8 cellular contexts compared by ENCODE assay signal in genomic region chrX:49039598-49040375, GRCh38. TPM values are rescaled to one million over a fixed set of nuclear protein-coding genes. Genes with fewer than 3 reads are reported as not detected.
DNase-seq lines count a peak whose midpoint lies in the region; ATAC-seq and TF ChIP-seq lines count a peak whose summit lies in the region.

No MANE protein-coding gene starts in this region.

- H3K27ac ChIP-seq in spleen, result peak overlapping the region in 7 of 8 donors; percentile 58 to 99 (median 97)

- no peak overlapping the region for H3K4me3 Mint-ChIP-seq in central memory CD8-positive, alpha-beta T cell

- H3K36me3 Mint-ChIP-seq in central memory CD8-positive, alpha-beta T cell (ENCODE audit: insufficient read depth), result peaks cover 33% of the 10 kb centered on the region

- H3K4me1 Mint-ChIP-seq in central memory CD8-positive, alpha-beta T cell, result peaks cover 29% of the 10 kb centered on the region

- DNase-seq in EL (peak; percentile 94), NAMALWA (ENCODE audit: low spot score) (peak; percentile 40), UCSD-AML1 (lab: John Stamatoyannopoulos, UW; ENCODE audit: unreplicated experiment) (peak; percentile 87), islet precursor cell (peak; percentile 98), spleen (peak; percentile 86)
- no peak for DNase-seq in central memory CD8-positive, alpha-beta T cell (ENCODE audit: low spot score in 2 of 2)

- H3K4me3 ChIP-seq in spleen, result peak overlapping the region in 5 of 8 donors; percentile 9 to 83 (median 57)

- H3K27me3 Mint-ChIP-seq in central memory CD8-positive, alpha-beta T cell, result no peaks in the 10 kb centered on the region

- peak overlapping the region; percentile 68 for H3K27ac Mint-ChIP-seq in central memory CD8-positive, alpha-beta T cell (ENCODE audit: low read depth)

- H3K9me3 Mint-ChIP-seq in central memory CD8-positive, alpha-beta T cell, result no peaks in the 10 kb centered on the region

- H3K9me3 ChIP-seq in spleen, result no peaks in the 10 kb centered on the region

- no peak for TF ChIP-seq CTCF in spleen (IDR thresholded peaks at IDR 0.05 in 8 of 11, conservative IDR thresholded peaks at IDR 0.05 in 3 of 11)

- peaks cover 0 to 49% (median 24%) of the 10 kb centered on the region in 6 donors for H3K36me3 ChIP-seq in spleen

- H3K27me3 ChIP-seq in spleen (replicated peaks in 1 of 7), result no peaks in the 10 kb centered on the region

- intact Hi-C loops in spleen (cut with DNase I; ENCODE audit: low total_unique reads), result no loop called here

- WGBS in spleen, 5 donors, result 0 to 16% (median 11%) methylated on average over 3 to 9 of the region's 9 CpGs

- no peak for TF ChIP-seq POLR2A in spleen (IDR thresholded peaks at IDR 0.05)

- H3K4me1 ChIP-seq in spleen, result peaks cover 0 to 48% (median 25%) of the 10 kb centered on the region in 6 donors

- ATAC-seq in central memory CD8-positive, alpha-beta T cell (replicated peaks; ENCODE audit: extremely low read depth, poor library complexity, severe bottlenecking), result no peak
- no peak for ATAC-seq in GM18519 (IDR thresholded peaks at IDR 0.05; ENCODE audit: low FRiP score, unreplicated experiment)
- no peak for ATAC-seq in HG03139 (IDR thresholded peaks at IDR 0.05; ENCODE audit: unreplicated experiment)

RNA-seq across cellular contexts. Expression of gene TFE3, which starts 3.4 kb away (rescaled TPM):
- 10 to 100 TPM; 47.1 to 79.1 (median 64.9) TPM for total RNA-seq in spleen
- polyA plus RNA-seq in spleen, result 10 to 100 TPM; 16.0 to 35.8 (median 18.7) TPM

RNA-seq across cellular contexts. Expression of gene CCDC120, which starts 19.0 kb away (rescaled TPM):
- 1 to 10 TPM; 4.8 to 8.6 (median 7.1) TPM for total RNA-seq in spleen
- 1 to 10 TPM; 1.1 to 2.5 (median 1.4) TPM for polyA plus RNA-seq in spleen

RNA-seq across cellular contexts. Expression of gene PRAF2, which starts 34.0 kb away (rescaled TPM):
- total RNA-seq in spleen, result 10 to 100 TPM; 15.4 to 23.7 (median 18.9) TPM
- polyA plus RNA-seq in spleen, result 10 to 100 TPM; 15.9 to 17.9 (median 16.0) TPM

RNA-seq across cellular contexts. Expression of gene GRIPAP1, which starts 37.7 kb away (rescaled TPM):
- total RNA-seq in spleen, result 10 to 100 TPM; 48.0 to 93.6 (median 72.6) TPM
- polyA plus RNA-seq in spleen, result 10 to 100 TPM; 20.0 to 42.2 (median 34.8) TPM

RNA-seq across cellular contexts. Expression of gene WDR45, which starts 39.9 kb away (rescaled TPM):
- total RNA-seq in spleen, result 100 to 1,000 TPM in 1 of 7 donors, 10 to 100 TPM in 6; 59.3 to 123 (median 64.7) TPM
- polyA plus RNA-seq in spleen, result 100 to 1,000 TPM in 1 of 3 donors, 10 to 100 TPM in 2; 49.3 to 122 (median 95.4) TPM

Comparison
In these comparisons a context has a peak if more than half of its experiments do, and no peak if none do; other contexts are left out.
1. DNase-seq: peak in EL (single experiment), NAMALWA (single experiment), UCSD-AML1 (single experiment), islet precursor cell (single experiment) and spleen (single experiment); none in central memory CD8-positive, alpha-beta T cell (0 of 2).